In the genomic region with DNA sequence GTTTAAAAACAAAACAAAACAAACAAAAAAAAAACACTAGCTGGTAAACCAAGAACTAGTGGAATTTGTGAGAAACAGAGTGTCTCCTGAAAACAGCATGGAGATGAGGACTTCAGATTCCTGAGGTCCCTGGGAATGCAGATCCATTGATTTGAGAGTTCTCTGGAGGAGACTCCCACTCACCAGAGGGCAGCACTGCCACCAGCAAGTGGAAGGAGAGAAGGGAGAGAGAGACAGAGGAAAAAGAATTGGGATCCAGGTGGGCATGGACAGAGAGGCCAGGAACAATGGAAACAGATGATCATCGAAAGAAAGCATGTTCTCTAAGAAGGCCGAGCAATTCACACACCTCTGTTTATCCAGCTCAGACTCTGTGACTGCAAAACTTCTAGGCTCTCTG, we compare ENCODE assay signal across 8 cellular contexts. TPM values are rescaled to one million over a fixed set of nuclear protein-coding genes. Genes with fewer than 3 reads are reported as not detected.
A peak's percentile ranks its signal among the peaks of the same experiment; 100 is the strongest.
DNase-seq lines count a peak whose midpoint lies in the region; TF ChIP-seq lines count a peak whose summit lies in the region.

No MANE protein-coding gene starts in this region.

- CTCF ChIA-PET in AG04449 (lab: Yijun Ruan, JAX) = interaction anchor here (1.0 to 6.1 kb wide), 12 partner anchors 12 to 383 kb away, joined by 3 to 54 read pairs (median 4); no protein-coding TSS in a partner anchor

- DNase-seq in AG04449 (ENCODE audit: low read depth, low spot score) (no peak), iris pigment epithelial cell (ENCODE audit: low read depth) (peak; percentile 28), hippocampal formation (lab: John Stamatoyannopoulos, UW) (no peak), mesenteric fat pad (ENCODE audit: low spot score) (no peak), Ammon's horn (ENCODE audit: low spot score) (no peak), NCI-H2029 (lab: John Stamatoyannopoulos, UW) (no peak)

- POLR2A ChIA-PET in AG04449 (lab: Yijun Ruan, JAX) = no interaction called here

- H3K27ac ChIP-seq in VCaP = no peak overlapping the region

- TF ChIP-seq CTCF in AG04449 (IDR thresholded peaks at IDR 0.05; ENCODE audit: insufficient read depth, low read length, missing control alignments) (peak; percentile 42), GM12872 (IDR thresholded peaks at IDR 0.05; ENCODE audit: insufficient read depth, low read depth, low read length) (peak; percentile 10; the same call in 1 of the 3 replicates), VCaP (conservative IDR thresholded peaks at IDR 0.05) (peak; percentile 63)

- H3K4me3 ChIP-seq in AG04449 (ENCODE audit: low read depth, low read length) = no peak overlapping the region

RNA-seq across cellular contexts. Expression of gene ETS1, which starts 31.8 kb away (rescaled TPM):
- total RNA-seq in mesenteric fat pad = 154 TPM

Comparison
In these comparisons a context has a peak if more than half of its experiments do, and no peak if none do; other contexts are left out.
1. CTCF ChIP-seq: peak in every context shown above with its lines; median percentile 63 in VCaP; 42 in AG04449; 10 in GM12872.